Comparison of ENCODE assay signal across 8 cellular contexts in genomic region chr16:21083729-21084268, GRCh38.
DNase-seq lines count a peak whose midpoint lies in the region; ATAC-seq and TF ChIP-seq lines count a peak whose summit lies in the region.

No MANE protein-coding gene starts in this region.

- H3K9me3 ChIP-seq in HAP-1 (no peaks in the 10 kb centered on the region), Peyer's patch (no peaks in the 10 kb centered on the region), gastroesophageal sphincter (peaks cover 0 to under 1% (median 0%) of the 10 kb centered on the region in 3 donors), upper lobe of left lung (no peaks in the 10 kb centered on the region)

- TF ChIP-seq CTCF in BJ (IDR thresholded peaks at IDR 0.05; ENCODE audit: insufficient read depth, low read depth, low read length) (peak; percentile 72), Peyer's patch (IDR thresholded peaks at IDR 0.05) (peak; percentile 2 to 75 (median 67)), gastroesophageal sphincter (IDR thresholded peaks at IDR 0.05) (peak; percentile 75 to 79 (median 78)), osteocyte (IDR thresholded peaks at IDR 0.05) (peak; percentile 76), upper lobe of left lung (IDR thresholded peaks at IDR 0.05) (peak; percentile 54 to 70 (median 66))

- H3K27ac ChIP-seq in Peyer's patch, result no peak overlapping the region
- no peak overlapping the region for H3K27ac ChIP-seq in gastroesophageal sphincter
- H3K27ac ChIP-seq in upper lobe of left lung, result no peak overlapping the region

- H3K27ac Mint-ChIP-seq in activated T-helper 2 cell treated with anti-CD3 and anti-CD28 coated beads, Interferon-gamma antibody, Interleukin-2, Interleukin-4, amounts not matched to agents 10 μg/mL and 5 μg/mL and 100 μg/mL, durations not matched to agents 14 hours and 24 hours and 36 hours, result no peak overlapping the region
- H3K27ac Mint-ChIP-seq in osteocyte (ENCODE audit: unreplicated experiment), result no peak overlapping the region

- TF ChIP-seq EP300 in gastroesophageal sphincter (IDR thresholded peaks at IDR 0.05), result no peak
- TF ChIP-seq EP300 in upper lobe of left lung (IDR thresholded peaks at IDR 0.05), result no peak

- no peak overlapping the region for H3K4me3 Mint-ChIP-seq in activated T-helper 2 cell treated with anti-CD3 and anti-CD28 coated beads, Interferon-gamma antibody, Interleukin-2, Interleukin-4, amounts not matched to agents 10 μg/mL and 5 μg/mL and 100 μg/mL, durations not matched to agents 14 hours and 24 hours and 36 hours (ENCODE audit: low read depth)
- H3K4me3 Mint-ChIP-seq in osteocyte (ENCODE audit: unreplicated experiment), result no peak overlapping the region

- in situ Hi-C loops in HAP-1 (cut with MboI; ENCODE audit: low sequenced_read_pairs), result loop anchor here (5.0 kb wide), 1 partner anchor 236 kb away; no protein-coding TSS in a partner anchor

- POLR2A ChIA-PET in BJ (lab: Charles Lee), result no interaction called here

- intact Hi-C loops in activated T-helper 2 cell treated with anti-CD3 and anti-CD28 coated beads, Interferon-gamma antibody, Interleukin-2, Interleukin-4, amounts not matched to agents 10 μg/mL and 5 μg/mL and 100 μg/mL, durations not matched to agents 14 hours and 24 hours and 36 hours (cut with micrococcal nuclease), result loop anchor here (1.0 to 5.0 kb wide), 2 partner anchors 233 to 286 kb away; no protein-coding TSS in a partner anchor

- no peak overlapping the region for H3K4me3 ChIP-seq in BJ (ENCODE audit: low read depth, low read length)
- H3K4me3 ChIP-seq in HAP-1, result no peak overlapping the region
- no peak overlapping the region for H3K4me3 ChIP-seq in Peyer's patch
- no peak overlapping the region for H3K4me3 ChIP-seq in gastroesophageal sphincter
- no peak overlapping the region for H3K4me3 ChIP-seq in upper lobe of left lung

- CTCF ChIA-PET in BJ (lab: Yijun Ruan, JAX), result interaction anchor here (0.6 to 8.9 kb wide), 18 partner anchors 9 to 295 kb away, joined by 3 to 74 read pairs (median 3); no protein-coding TSS in a partner anchor

- DNase-seq in BJ (ENCODE audit: low read depth) (no peak), HAP-1 (ENCODE audit: low spot score in 2 of 2) (peak; percentile 42 to 83), Peyer's patch (peak; percentile 43 to 76 (median 68)), osteocyte (ENCODE audit: extremely low spot score, unreplicated experiment) (no peak), upper lobe of left lung (peak; percentile 27 to 47)
- peak; percentile 26 for DNase-seq in activated T-helper 2 cell treated with anti-CD3 and anti-CD28 coated beads, Interferon-gamma antibody, Interleukin-2, Interleukin-4, amounts not matched to agents 10 μg/mL and 5 μg/mL and 100 μg/mL, durations not matched to agents 14 hours and 24 hours and 36 hours (ENCODE audit: low spot score)

- no peaks in the 10 kb centered on the region for H3K36me3 ChIP-seq in BJ (ENCODE audit: control insufficient read depth, insufficient read depth, low read length)
- no peaks in the 10 kb centered on the region for H3K36me3 ChIP-seq in HAP-1 (replicated peaks)
- no peaks in the 10 kb centered on the region for H3K36me3 ChIP-seq in Peyer's patch
- H3K36me3 ChIP-seq in gastroesophageal sphincter, result no peaks in the 10 kb centered on the region
- no peaks in the 10 kb centered on the region for H3K36me3 ChIP-seq in upper lobe of left lung

- no peaks in the 10 kb centered on the region for H3K4me1 Mint-ChIP-seq in activated T-helper 2 cell treated with anti-CD3 and anti-CD28 coated beads, Interferon-gamma antibody, Interleukin-2, Interleukin-4, amounts not matched to agents 10 μg/mL and 5 μg/mL and 100 μg/mL, durations not matched to agents 14 hours and 24 hours and 36 hours (ENCODE audit: low read depth)
- H3K4me1 Mint-ChIP-seq in osteocyte (ENCODE audit: unreplicated experiment), result no peaks in the 10 kb centered on the region

- ATAC-seq in gastroesophageal sphincter (peak; percentile 85), upper lobe of left lung (ENCODE audit: low FRiP score in 2 of 2) (peak; percentile 88 to 92), HG02840 (IDR thresholded peaks at IDR 0.05; ENCODE audit: low FRiP score, unreplicated experiment) (no peak)

- H3K4me1 ChIP-seq in HAP-1, result no peaks in the 10 kb centered on the region
- H3K4me1 ChIP-seq in Peyer's patch, result no peaks in the 10 kb centered on the region
- no peaks in the 10 kb centered on the region for H3K4me1 ChIP-seq in gastroesophageal sphincter
- peaks cover 0 to 2% (median 0%) of the 10 kb centered on the region in 4 donors for H3K4me1 ChIP-seq in upper lobe of left lung

- TF ChIP-seq POLR2A in Peyer's patch (IDR thresholded peaks at IDR 0.05) (no peak), gastroesophageal sphincter (IDR thresholded peaks at IDR 0.05) (no peak), upper lobe of left lung (IDR thresholded peaks at IDR 0.05) (no peak)

- 15% methylated on average over 4 to 5 of the region's 6 CpGs for whole genome bisulfite sequencing in gastroesophageal sphincter (ENCODE audit: low coverage in 1 of 2), 2 donors
- 20 to 36% methylated on average over 5 to 6 of the region's 6 CpGs for WGBS in upper lobe of left lung, 2 donors

- H3K36me3 Mint-ChIP-seq in activated T-helper 2 cell treated with anti-CD3 and anti-CD28 coated beads, Interferon-gamma antibody, Interleukin-2, Interleukin-4, amounts not matched to agents 10 μg/mL and 5 μg/mL and 100 μg/mL, durations not matched to agents 14 hours and 24 hours and 36 hours (ENCODE audit: low read depth), result no peaks in the 10 kb centered on the region
- H3K36me3 Mint-ChIP-seq in osteocyte (ENCODE audit: unreplicated experiment), result no peaks in the 10 kb centered on the region

- H3K27me3 ChIP-seq in BJ (ENCODE audit: control insufficient read depth, insufficient read depth, low read length) (no peaks in the 10 kb centered on the region; the same call in 1 of the 2 replicates), HAP-1 (ENCODE audit: low read depth) (no peaks in the 10 kb centered on the region), Peyer's patch (no peaks in the 10 kb centered on the region), gastroesophageal sphincter (no peaks in the 10 kb centered on the region), upper lobe of left lung (no peaks in the 10 kb centered on the region)

- peaks cover 13% of the 10 kb centered on the region for H3K27me3 Mint-ChIP-seq in activated T-helper 2 cell treated with anti-CD3 and anti-CD28 coated beads, Interferon-gamma antibody, Interleukin-2, Interleukin-4, amounts not matched to agents 10 μg/mL and 5 μg/mL and 100 μg/mL, durations not matched to agents 14 hours and 24 hours and 36 hours (ENCODE audit: low read depth)
- peaks cover 2% of the 10 kb centered on the region for H3K27me3 Mint-ChIP-seq in osteocyte (ENCODE audit: unreplicated experiment)

- no peaks in the 10 kb centered on the region for H3K9me3 Mint-ChIP-seq in activated T-helper 2 cell treated with anti-CD3 and anti-CD28 coated beads, Interferon-gamma antibody, Interleukin-2, Interleukin-4, amounts not matched to agents 10 μg/mL and 5 μg/mL and 100 μg/mL, durations not matched to agents 14 hours and 24 hours and 36 hours
- no peaks in the 10 kb centered on the region for H3K9me3 Mint-ChIP-seq in osteocyte (ENCODE audit: unreplicated experiment)

Comparison
In these comparisons a context has a peak if more than half of its experiments do, and no peak if none do; other contexts are left out.
1. DNase-seq: peak in HAP-1 (2 of 2), Peyer's patch (3 of 3), activated T-helper 2 cell treated with anti-CD3 and anti-CD28 coated beads, Interferon-gamma antibody, Interleukin-2, Interleukin-4, amounts not matched to agents 10 μg/mL and 5 μg/mL and 100 μg/mL, durations not matched to agents 14 hours and 24 hours and 36 hours (single experiment) and upper lobe of left lung (2 of 2); none in BJ (single experiment) and osteocyte (single experiment).
2. Peak in every context shown above with its lines, with median percentiles within 50 percentile points of each other: CTCF ChIP-seq.